ENCODE assay signal across 1 cellular context in genomic region chr17:65756760-65757159, GRCh38.
TF ChIP-seq lines count a peak whose summit lies in the region.

No MANE protein-coding gene starts in this region.

TF ChIP-seq in HepG2, 621 proteins besides CTCF, POLR2A, EP300 and RAD21 (continued from another document):
- TF ChIP-seq, protein P1, sequence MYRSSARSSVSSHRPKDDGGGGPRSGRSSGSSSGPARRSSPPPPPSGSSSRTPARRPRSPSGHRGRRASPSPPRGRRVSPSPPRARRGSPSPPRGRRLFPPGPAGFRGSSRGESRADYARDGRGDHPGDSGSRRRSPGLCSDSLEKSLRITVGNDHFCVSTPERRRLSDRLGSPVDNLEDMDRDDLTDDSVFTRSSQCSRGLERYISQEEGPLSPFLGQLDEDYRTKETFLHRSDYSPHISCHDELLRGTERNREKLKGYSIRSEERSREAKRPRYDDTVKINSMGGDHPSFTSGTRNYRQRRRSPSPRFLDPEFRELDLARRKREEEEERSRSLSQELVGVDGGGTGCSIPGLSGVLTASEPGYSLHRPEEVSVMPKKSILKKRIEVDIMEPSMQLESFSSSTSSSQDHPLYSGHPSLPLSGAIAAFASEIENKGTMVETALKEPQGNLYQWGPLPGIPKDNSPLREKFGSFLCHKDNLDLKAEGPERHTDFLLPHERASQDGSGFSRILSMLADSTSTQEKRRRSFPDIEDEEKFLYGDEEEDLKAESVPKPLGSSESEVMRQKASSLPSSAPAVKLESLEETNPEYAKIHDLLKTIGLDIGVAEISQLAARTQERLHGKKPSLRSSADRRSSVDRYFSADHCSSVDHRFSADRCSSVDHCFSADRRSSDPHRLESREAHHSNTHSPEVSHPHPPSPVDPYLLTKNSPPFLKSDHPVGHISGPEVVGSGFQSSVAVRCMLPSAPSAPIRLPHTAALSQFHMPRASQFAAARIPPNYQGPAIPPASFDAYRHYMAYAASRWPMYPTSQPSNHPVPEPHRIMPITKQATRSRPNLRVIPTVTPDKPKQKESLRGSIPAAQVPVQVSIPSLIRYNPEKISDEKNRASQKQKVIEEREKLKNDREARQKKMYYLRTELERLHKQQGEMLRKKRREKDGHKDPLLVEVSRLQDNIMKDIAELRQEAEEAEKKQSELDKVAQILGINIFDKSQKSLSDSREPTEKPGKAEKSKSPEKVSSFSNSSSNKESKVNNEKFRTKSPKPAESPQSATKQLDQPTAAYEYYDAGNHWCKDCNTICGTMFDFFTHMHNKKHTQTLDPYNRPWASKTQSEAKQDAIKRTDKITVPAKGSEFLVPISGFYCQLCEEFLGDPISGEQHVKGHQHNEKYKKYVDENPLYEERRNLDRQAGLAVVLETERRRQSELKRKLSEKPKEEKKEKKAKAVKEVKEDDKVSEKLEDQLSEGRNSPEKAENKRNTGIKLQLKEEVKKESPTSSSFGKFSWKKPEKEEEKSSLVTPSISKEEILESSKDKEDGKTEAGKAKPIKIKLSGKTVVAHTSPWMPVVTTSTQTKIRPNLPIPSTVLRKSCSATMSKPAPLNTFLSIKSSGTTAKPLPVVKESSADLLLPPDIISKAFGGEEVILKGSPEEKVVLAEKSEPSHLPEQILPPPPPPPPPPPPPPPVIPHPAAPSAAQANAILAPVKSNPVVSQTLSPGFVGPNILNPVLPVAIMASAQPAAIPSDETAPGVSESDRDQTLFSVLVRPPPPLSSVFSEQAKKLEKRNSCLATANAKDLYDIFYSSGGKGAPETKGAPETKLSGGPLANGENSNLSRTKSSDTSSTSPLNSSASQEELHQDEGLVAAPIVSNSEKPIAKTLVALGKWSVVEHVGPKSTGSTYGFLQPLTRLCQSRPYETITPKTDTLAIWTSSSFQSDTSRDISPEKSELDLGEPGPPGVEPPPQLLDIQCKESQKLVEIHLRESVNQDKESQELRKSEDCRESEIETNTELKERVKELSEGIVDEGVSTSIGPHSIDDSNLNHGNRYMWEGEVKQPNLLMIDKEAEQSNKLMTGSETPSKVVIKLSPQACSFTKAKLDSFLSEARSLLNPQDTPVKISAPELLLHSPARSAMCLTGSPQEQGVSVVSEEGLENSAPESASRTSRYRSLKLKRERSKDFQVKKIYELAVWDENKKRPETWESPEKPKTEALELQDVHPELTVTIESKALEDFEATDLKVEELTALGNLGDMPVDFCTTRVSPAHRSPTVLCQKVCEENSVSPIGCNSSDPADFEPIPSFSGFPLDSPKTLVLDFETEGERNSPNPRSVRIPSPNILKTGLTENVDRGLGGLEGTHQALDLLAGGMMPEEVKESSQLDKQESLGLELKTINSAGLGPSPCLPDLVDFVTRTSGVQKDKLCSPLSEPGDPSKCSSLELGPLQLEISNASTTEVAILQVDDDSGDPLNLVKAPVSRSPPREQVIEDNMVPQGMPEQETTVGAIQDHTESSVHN (CRISPR knock-in tag; IDR thresholded peaks at IDR 0.05): no peak
- TF ChIP-seq ZNF264 (CRISPR knock-in tag; IDR thresholded peaks at IDR 0.05): peak; percentile 99
- peak; percentile 37 for TF ChIP-seq TEAD3 (CRISPR knock-in tag; optimal IDR thresholded peaks at IDR 0.05; ENCODE audit: borderline replicate concordance)
- peak; percentile 48; the same call in 1 of the 2 replicates for TF ChIP-seq CEBPG (CRISPR knock-in tag; IDR thresholded peaks at IDR 0.05)
- TF ChIP-seq ZNF24 (IDR thresholded peaks at IDR 0.05): no peak
- TF ChIP-seq ERF (CRISPR knock-in tag; IDR thresholded peaks at IDR 0.05): no peak
- 0 out of 2 replicates have a peak, but pooled peaks have one; percentile 7 for TF ChIP-seq HNF4A (CRISPR knock-in tag; IDR thresholded peaks at IDR 0.05)
- TF ChIP-seq, protein P2, sequence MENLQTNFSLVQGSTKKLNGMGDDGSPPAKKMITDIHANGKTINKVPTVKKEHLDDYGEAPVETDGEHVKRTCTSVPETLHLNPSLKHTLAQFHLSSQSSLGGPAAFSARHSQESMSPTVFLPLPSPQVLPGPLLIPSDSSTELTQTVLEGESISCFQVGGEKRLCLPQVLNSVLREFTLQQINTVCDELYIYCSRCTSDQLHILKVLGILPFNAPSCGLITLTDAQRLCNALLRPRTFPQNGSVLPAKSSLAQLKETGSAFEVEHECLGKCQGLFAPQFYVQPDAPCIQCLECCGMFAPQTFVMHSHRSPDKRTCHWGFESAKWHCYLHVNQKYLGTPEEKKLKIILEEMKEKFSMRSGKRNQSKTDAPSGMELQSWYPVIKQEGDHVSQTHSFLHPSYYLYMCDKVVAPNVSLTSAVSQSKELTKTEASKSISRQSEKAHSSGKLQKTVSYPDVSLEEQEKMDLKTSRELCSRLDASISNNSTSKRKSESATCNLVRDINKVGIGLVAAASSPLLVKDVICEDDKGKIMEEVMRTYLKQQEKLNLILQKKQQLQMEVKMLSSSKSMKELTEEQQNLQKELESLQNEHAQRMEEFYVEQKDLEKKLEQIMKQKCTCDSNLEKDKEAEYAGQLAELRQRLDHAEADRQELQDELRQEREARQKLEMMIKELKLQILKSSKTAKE (CRISPR knock-in tag; IDR thresholded peaks at IDR 0.05; ENCODE audit: borderline replicate concordance): no peak
- TF ChIP-seq BCL6 (CRISPR knock-in tag; IDR thresholded peaks at IDR 0.05): peak; percentile 16; the same call in 1 of the 2 replicates
- no peak for TF ChIP-seq FOXC1 (CRISPR knock-in tag; IDR thresholded peaks at IDR 0.05; ENCODE audit: borderline replicate concordance)
- TF ChIP-seq ARID5B (CRISPR knock-in tag; IDR thresholded peaks at IDR 0.05): peak; percentile 41; the same call in 1 of the 2 replicates
- TF ChIP-seq MLLT10 (CRISPR knock-in tag; IDR thresholded peaks at IDR 0.05): no peak
- TF ChIP-seq CEBPB (IDR thresholded peaks at IDR 0.05; ENCODE audit: borderline replicate concordance, low read depth, low read length): peak; percentile 61; the same call in 1 of the 2 replicates
- TF ChIP-seq, protein P3, sequence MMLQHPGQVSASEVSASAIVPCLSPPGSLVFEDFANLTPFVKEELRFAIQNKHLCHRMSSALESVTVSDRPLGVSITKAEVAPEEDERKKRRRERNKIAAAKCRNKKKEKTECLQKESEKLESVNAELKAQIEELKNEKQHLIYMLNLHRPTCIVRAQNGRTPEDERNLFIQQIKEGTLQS (CRISPR knock-in tag; IDR thresholded peaks at IDR 0.05): 0 out of 2 replicates have a peak, but pooled peaks have one; percentile 15
